In genomic region chr7:30176463-30177090, GRCh38 we compare ENCODE assay signal across 1 cellular context.
TF ChIP-seq lines count a peak whose summit lies in the region.

No MANE protein-coding gene starts in this region.

TF ChIP-seq in GM23338, 12 proteins besides CTCF, POLR2A, EP300 and RAD21 (continued from another document):
- no peak for TF ChIP-seq REST (IDR thresholded peaks at IDR 0.05; ENCODE audit: unreplicated experiment)
- TF ChIP-seq STAT1 (IDR thresholded peaks at IDR 0.05; ENCODE audit: unreplicated experiment), result no peak
- TF ChIP-seq ZNF114 (CRISPR knock-in tag; IDR thresholded peaks at IDR 0.05), result no peak
